In genomic region chr1:160855181-160855981, GRCh38 we compare ENCODE assay signal across 11 cellular contexts. TPM values are rescaled to one million over a fixed set of nuclear protein-coding genes. Genes with fewer than 3 reads are reported as not detected.
DNase-seq lines count a peak whose midpoint lies in the region; ATAC-seq and TF ChIP-seq lines count a peak whose summit lies in the region.
"Had no signal": no experiment of that assay in that cellular context is flagged by ENCODE, and none has a peak within 500 bp of the region (broad histone marks: within the 10 kb centered on the region; RNA-seq: fewer than 3 reads in every experiment).

No MANE protein-coding gene starts in this region.

- WGBS in endodermal cell (ENCODE audit: insufficient coverage in 1 of 2, insufficient read length in 1 of 2), 2 experiments: 82 to 84% methylated on average over 3 to 9 of the region's 9 CpGs

- no peak for TF ChIP-seq CTCF in GM13976 (IDR thresholded peaks at IDR 0.05; ENCODE audit: borderline replicate concordance, control extremely low read depth, extremely low read depth, insufficient read depth, missing control alignments)
- no peak for TF ChIP-seq CTCF in endodermal cell (conservative IDR thresholded peaks at IDR 0.05)

- H3K9me3 ChIP-seq in endodermal cell (ENCODE audit: control insufficient read depth, low read length): no peaks in the 10 kb centered on the region

- no peak overlapping the region for H3K27ac ChIP-seq in endodermal cell (ENCODE audit: low read depth, low read length)
- H3K27ac ChIP-seq: WERI-Rb-1 had no signal

- H3K4me1 Mint-ChIP-seq in effector memory CD8-positive, alpha-beta T cell (ENCODE audit: low read depth in 2 of 2): peaks cover 32 to 42% of the 10 kb centered on the region in 2 donors
- no peaks in the 10 kb centered on the region for H3K4me1 Mint-ChIP-seq in endodermal cell

- ATAC-seq in GM19467 (IDR thresholded peaks at IDR 0.05; ENCODE audit: unreplicated experiment) (peak; percentile 93), HG03175 (IDR thresholded peaks at IDR 0.05; ENCODE audit: unreplicated experiment) (peak; percentile 89)
- ATAC-seq in effector memory CD8-positive, alpha-beta T cell (replicated peaks): peak; percentile 84

- in situ Hi-C loops in GM13976 (cut with MboI; ENCODE audit: low sequenced_read_pairs, unreplicated experiment): no loop called here

- H3K4me1 ChIP-seq in endodermal cell (ENCODE audit: control insufficient read depth, insufficient read depth, low read length): no peaks in the 10 kb centered on the region

- no peaks in the 10 kb centered on the region for H3K27me3 ChIP-seq in endodermal cell (ENCODE audit: control insufficient read depth, insufficient read depth, low read length, poor library complexity, severe bottlenecking)

- H3K36me3 ChIP-seq in endodermal cell (ENCODE audit: control insufficient read depth, insufficient read depth, low read length): no peaks in the 10 kb centered on the region
- H3K36me3 ChIP-seq: WERI-Rb-1 had no signal

- H3K4me3 ChIP-seq in endodermal cell (ENCODE audit: low read length): no peak overlapping the region

- no peaks in the 10 kb centered on the region for H3K27me3 Mint-ChIP-seq in effector memory CD8-positive, alpha-beta T cell
- H3K27me3 Mint-ChIP-seq in endodermal cell (ENCODE audit: insufficient read depth): no peaks in the 10 kb centered on the region

- peaks cover 18% of the 10 kb centered on the region for H3K36me3 Mint-ChIP-seq in effector memory CD8-positive, alpha-beta T cell (ENCODE audit: insufficient read depth)
- no peaks in the 10 kb centered on the region for H3K36me3 Mint-ChIP-seq in endodermal cell (ENCODE audit: low read depth)

- no peak overlapping the region for H3K27ac Mint-ChIP-seq in effector memory CD8-positive, alpha-beta T cell
- no peak overlapping the region for H3K27ac Mint-ChIP-seq in endodermal cell

- no peak overlapping the region for H3K4me3 Mint-ChIP-seq in effector memory CD8-positive, alpha-beta T cell
- H3K4me3 Mint-ChIP-seq in endodermal cell: no peak overlapping the region

- peak; percentile 25 for DNase-seq in GM13976 (ENCODE audit: low spot score)
- DNase-seq in effector memory CD8-positive, alpha-beta T cell: peak; percentile 27 to 42 (median 32)
- no peak for DNase-seq in central memory CD4-positive, alpha-beta T cell
- no peak for DNase-seq in NCI-H2171 (lab: John Stamatoyannopoulos, UW)
- DNase-seq in effector CD8-positive, alpha-beta T cell (lab: John Stamatoyannopoulos, UW): no peak
- no peak for DNase-seq in endodermal cell
- DNase-seq: Calu3, WERI-Rb-1 had no signal

- H3K9ac ChIP-seq in endodermal cell (ENCODE audit: extremely low read depth, low read length, poor library complexity, severe bottlenecking): no peak overlapping the region

- no peaks in the 10 kb centered on the region for H3K9me3 Mint-ChIP-seq in effector memory CD8-positive, alpha-beta T cell
- H3K9me3 Mint-ChIP-seq in endodermal cell: no peaks in the 10 kb centered on the region

RNA-seq across cellular contexts. Expression of gene CD244, which starts 7.3 kb away (rescaled TPM):
- under 1 TPM in 1 of 2 donors, not detected in 1; 0.31 TPM for total RNA-seq in endodermal cell
- polyA plus RNA-seq in endodermal cell (2013, experiment 1 of 2): 0.11 TPM
- not detected for polyA plus RNA-seq in endodermal cell (2013, experiment 2 of 2)
- total RNA-seq: Calu3, renal cortical epithelial cell had no signal

RNA-seq across cellular contexts. Expression of gene ITLN1, which starts 29.6 kb away (rescaled TPM):
- under 1 TPM; 0.22 to 0.51 TPM for total RNA-seq in endodermal cell
- polyA plus RNA-seq in endodermal cell (2013, experiment 1 of 2): not detected
- not detected for polyA plus RNA-seq in endodermal cell (2013, experiment 2 of 2)
- total RNA-seq: Calu3, renal cortical epithelial cell had no signal

RNA-seq across cellular contexts. Expression of gene LY9, which starts 59.4 kb away (rescaled TPM):
- not detected for total RNA-seq in endodermal cell
- polyA plus RNA-seq in endodermal cell (2013, experiment 1 of 2): not detected
- polyA plus RNA-seq in endodermal cell (2013, experiment 2 of 2): not detected
- total RNA-seq: Calu3, renal cortical epithelial cell had no signal

Comparison
In these comparisons a context has a peak if more than half of its experiments do, and no peak if none do; other contexts are left out.
1. DNase-seq: peak in GM13976 (single experiment) and effector memory CD8-positive, alpha-beta T cell (3 of 3); none in central memory CD4-positive, alpha-beta T cell (single experiment), NCI-H2171 (single experiment), effector CD8-positive, alpha-beta T cell (single experiment) and endodermal cell (single experiment).
2. Peak in every context shown above with its lines, with median percentiles within 50 percentile points of each other: ATAC-seq.